8 cellular contexts compared by ENCODE assay signal in genomic region chr1:34924759-34925555, GRCh38. TPM values are rescaled to one million over a fixed set of nuclear protein-coding genes. Genes with fewer than 3 reads are reported as not detected.
DNase-seq lines count a peak whose midpoint lies in the region; ATAC-seq and TF ChIP-seq lines count a peak whose summit lies in the region.

No MANE protein-coding gene starts in this region.

- H3K79me2 ChIP-seq in MM.1S (ENCODE audit: low read length): no peaks in the 10 kb centered on the region

- H3K9me2 ChIP-seq in MM.1S (replicated peaks; ENCODE audit: insufficient read depth, low read length): no peaks in the 10 kb centered on the region

- H2AFZ ChIP-seq in MM.1S (ENCODE audit: low read length): no peak overlapping the region

- TF ChIP-seq CTCF in MM.1S (IDR thresholded peaks at IDR 0.05; ENCODE audit: low read length): no peak

- H3K4me3 ChIP-seq in MM.1S (ENCODE audit: low read length): no peak overlapping the region

- H3K27me3 ChIP-seq in MM.1S (replicated peaks; ENCODE audit: insufficient read depth, low read length): peaks cover 43% of the 10 kb centered on the region

- H4K20me1 ChIP-seq in MM.1S (ENCODE audit: insufficient read depth, low read length): no peaks in the 10 kb centered on the region

- H3K4me1 ChIP-seq in MM.1S (ENCODE audit: low read length): no peaks in the 10 kb centered on the region

- H3K27ac ChIP-seq in MM.1S (ENCODE audit: low read length): no peak overlapping the region

- H3F3A ChIP-seq in MM.1S (ENCODE audit: insufficient read depth, low read length): no peaks in the 10 kb centered on the region

- no peaks in the 10 kb centered on the region for H3K36me3 ChIP-seq in MM.1S (replicated peaks; ENCODE audit: insufficient read depth, low read length)

- intact Hi-C loops in posterior vena cava (cut with DNase I): no loop called here

- DNase-seq in COLO829 (ENCODE audit: low spot score) (peak; percentile 80), MM.1S (peak; percentile 59), activated T-cell treated with anti-CD3 and anti-CD28 coated beads for 1 hour (ENCODE audit: low read depth) (peak; percentile 34), fibroblast of the conjunctiva (ENCODE audit: low read depth) (peak; percentile 5), posterior vena cava (ENCODE audit: low spot score) (peak; percentile 93), middle frontal gyrus (ENCODE audit: extremely low spot score, low spot score) (no peak), COR-L47 (lab: John Stamatoyannopoulos, UW) (no peak)

- no peak overlapping the region for H3K9ac ChIP-seq in MM.1S (ENCODE audit: low read length)

- H3K4me2 ChIP-seq in MM.1S (ENCODE audit: low read depth, low read length): no peak overlapping the region

- ATAC-seq in GM18861 (IDR thresholded peaks at IDR 0.05; ENCODE audit: unreplicated experiment): no peak

- H3K9me3 ChIP-seq in MM.1S (replicated peaks; ENCODE audit: insufficient read depth, low read length): no peaks in the 10 kb centered on the region

RNA-seq across cellular contexts. Expression of gene DLGAP3, which starts 4.5 kb away (rescaled TPM):
- under 1 TPM; 0.37 to 0.57 TPM for total RNA-seq in posterior vena cava

Comparison
In these comparisons a context has a peak if more than half of its experiments do, and no peak if none do; other contexts are left out.
1. DNase-seq: peak in COLO829 (single experiment), MM.1S (single experiment), activated T-cell treated with anti-CD3 and anti-CD28 coated beads for 1 hour (single experiment), fibroblast of the conjunctiva (single experiment) and posterior vena cava (single experiment); none in middle frontal gyrus (single experiment) and COR-L47 (single experiment).